ENCODE assay signal across 8 cellular contexts in genomic region chr15:65791335-65792129, GRCh38. TPM values are rescaled to one million over a fixed set of nuclear protein-coding genes. Genes with fewer than 3 reads are reported as not detected.
A peak's percentile ranks its signal among the peaks of the same experiment; 100 is the strongest.
DNase-seq lines count a peak whose midpoint lies in the region; ATAC-seq and TF ChIP-seq lines count a peak whose summit lies in the region.

No MANE protein-coding gene starts in this region.

- H3K4me2 ChIP-seq in IMR-90 (ENCODE audit: low read depth, low read length): peak overlapping the region; percentile 99

- H2BK120ac ChIP-seq in IMR-90 (ENCODE audit: low read depth, low read length): no peak overlapping the region

- H2AK5ac ChIP-seq in IMR-90 (ENCODE audit: low read depth, low read length): peak overlapping the region; percentile 12; the same call in 1 of the 2 replicates

- WGBS in IMR-90 (ENCODE audit: extremely low coverage in 2 of 2, insufficient read length in 1 of 2), 2 experiments: 0% methylated on average over 28 of the region's 69 CpGs; no CpG with 5 or more reads in 1 of the 2 experiments

- peak overlapping the region; percentile 0; the same call in 1 of the 2 replicates for H4K5ac ChIP-seq in IMR-90 (ENCODE audit: low read depth, low read length)

- peak overlapping the region; percentile 30 for H3K23ac ChIP-seq in IMR-90 (ENCODE audit: low read depth, low read length)

- in situ Hi-C loops in IMR-90 (cut with MboI; ENCODE audit: low sequenced_read_pairs) (no loop called here), brain microvascular endothelial cell (cut with HindIII; ENCODE audit: low pct_ligation_motif_present, low sequenced_read_pairs) (no loop called here)

- TF ChIP-seq POLR2A in IMR-90 (IDR thresholded peaks at IDR 0.05; ENCODE audit: low read depth, low read length): no peak

- H3K9ac ChIP-seq in IMR-90 (ENCODE audit: low read depth, low read length): peak overlapping the region; percentile 89
- H3K9ac ChIP-seq in skeletal muscle tissue (ENCODE audit: low read depth in 1 of 3, low read length in 3 of 3): peak overlapping the region; percentile 81 to 87 (median 84)

- CTCF ChIA-PET in IMR-90 (lab: Yijun Ruan, JAX): interaction anchor here (1.0 kb wide), 2 partner anchors 9 to 152 kb away, joined by 3 to 5 read pairs; no protein-coding TSS in a partner anchor

- H3K27ac ChIP-seq in IMR-90 (ENCODE audit: insufficient read depth, low read length) (peak overlapping the region; percentile 75), brain microvascular endothelial cell (peak overlapping the region; percentile 95), skeletal muscle tissue (ENCODE audit: low read depth, low read length) (peak overlapping the region; percentile 93)

- H2BK20ac ChIP-seq in IMR-90 (ENCODE audit: low read depth, low read length): no peak overlapping the region

- intact Hi-C loops in IMR-90 (cut with micrococcal nuclease): loop anchor here (1.0 to 5.0 kb wide), 3 partner anchors 41 to 78 kb away; partner anchors contain the start of gene RAB11A

- H3K9me3 ChIP-seq in IMR-90 (ENCODE audit: control insufficient read depth, insufficient read depth, low read length) (no peaks in the 10 kb centered on the region), skeletal muscle tissue (ENCODE audit: control insufficient read depth in 3 of 3, low read length in 3 of 3) (no peaks in the 10 kb centered on the region)

- H3K4me3 ChIP-seq in IMR-90 (ENCODE audit: insufficient read depth, low read depth, low read length) (peak overlapping the region; percentile 61), brain microvascular endothelial cell (ENCODE audit: low read depth, low read length) (peak overlapping the region; percentile 88), skeletal muscle tissue (ENCODE audit: low read length in 3 of 3) (peak overlapping the region; percentile 71 to 84 (median 80))

- peaks cover 5% of the 10 kb centered on the region for H3K9me1 ChIP-seq in IMR-90 (ENCODE audit: insufficient read depth, low read length)

- H3K56ac ChIP-seq in IMR-90 (ENCODE audit: extremely low read depth, insufficient read depth, low read length): peak overlapping the region; percentile 19; the same call in 1 of the 2 replicates

- H2BK15ac ChIP-seq in IMR-90 (ENCODE audit: low read depth, low read length): no peak overlapping the region

- H2BK5ac ChIP-seq in IMR-90 (ENCODE audit: low read depth, low read length, poor library complexity, severe bottlenecking): peak overlapping the region; percentile 69

- no TSS peak for BruUV-seq in IMR-90 (replicated peaks; lab: Mats Ljungman, UMichigan)

- no peaks in the 10 kb centered on the region for H3K36me3 ChIP-seq in IMR-90 (ENCODE audit: control insufficient read depth, insufficient read depth, low read length)
- no peaks in the 10 kb centered on the region for H3K36me3 ChIP-seq in brain microvascular endothelial cell (replicated peaks)
- H3K36me3 ChIP-seq in skeletal muscle tissue (ENCODE audit: control insufficient read depth in 3 of 3, insufficient read depth in 3 of 3, low read length in 3 of 3): no peaks in the 10 kb centered on the region

- peak overlapping the region; percentile 3 for H3K4ac ChIP-seq in IMR-90 (ENCODE audit: low read depth, low read length)

- POLR2A ChIA-PET in IMR-90 (lab: Charles Lee; ENCODE audit: unreplicated experiment): interaction anchor here (0.6 to 0.7 kb wide), 2 partner anchors 78 to 386 kb away, joined by 3 read pairs; partner anchors contain the start of gene RAB11A

- ATAC-seq in IMR-90 (ENCODE audit: low read depth): peak; percentile 59
- no peak for ATAC-seq in HG02763 (IDR thresholded peaks at IDR 0.05; ENCODE audit: unreplicated experiment)

- TF ChIP-seq CTCF in IMR-90 (conservative IDR thresholded peaks at IDR 0.05; ENCODE audit: low read depth, low read length) (no peak), brain microvascular endothelial cell (IDR thresholded peaks at IDR 0.05; ENCODE audit: low read depth, low read length, missing control alignments) (no peak)

- DNase-seq in DMS 273 (lab: John Stamatoyannopoulos, UW; ENCODE audit: unreplicated experiment): peak; percentile 83
- no peak for DNase-seq in DMS 273 treated with DMSO at 0.1 percent for 48 hours (lab: John Stamatoyannopoulos, UW)
- no peak for DNase-seq in IMR-90
- DNase-seq in T-helper 2 cell: peak in 3 of 5 experiments; percentile 22 to 42 (median 25)
- DNase-seq in brain microvascular endothelial cell: peak; percentile 25
- DNase-seq in iPS-NIHi7 (ENCODE audit: extremely low spot score): peak; percentile 56

- H3K18ac ChIP-seq in IMR-90 (ENCODE audit: low read depth, low read length): peak overlapping the region; percentile 18; the same call in 1 of the 2 replicates

- peak overlapping the region; percentile 17; the same call in 1 of the 2 replicates for H3K14ac ChIP-seq in IMR-90 (replicated peaks; ENCODE audit: low read depth, low read length)

- dilution Hi-C loops in IMR-90 (cut with HindIII; ENCODE audit: low sequenced_read_pairs, unreplicated experiment): no loop called here

- TF ChIP-seq RAD21 in IMR-90 (IDR thresholded peaks at IDR 0.05; ENCODE audit: low read length): no peak

- peaks cover 6 to 33% of the 10 kb centered on the region in 2 experiments for H3K79me1 ChIP-seq in IMR-90 (ENCODE audit: low read depth in 1 of 2, low read length in 2 of 2)

- H4K91ac ChIP-seq in IMR-90 (ENCODE audit: insufficient read depth, low read depth, low read length): no peak overlapping the region

- peak overlapping the region; percentile 44 for H2AK9ac ChIP-seq in IMR-90 (replicated peaks; ENCODE audit: low read depth, low read length, poor library complexity)

- H4K20me1 ChIP-seq in IMR-90 (ENCODE audit: insufficient read depth, low read length): peaks cover 4% of the 10 kb centered on the region; the same call in 1 of the 2 replicates

- peak overlapping the region in 1 of 2 experiments; percentile 16; a peak in 1 of 4 replicates for H4K8ac ChIP-seq in IMR-90 (ENCODE audit: low read depth in 2 of 2, low read length in 2 of 2)

- H2AFZ ChIP-seq in IMR-90 (replicated peaks; ENCODE audit: low read length, poor library complexity): peak overlapping the region; percentile 94

- H3K27me3 ChIP-seq in IMR-90 (ENCODE audit: control insufficient read depth, insufficient read depth, low read length) (no peaks in the 10 kb centered on the region), brain microvascular endothelial cell (replicated peaks) (no peaks in the 10 kb centered on the region), skeletal muscle tissue (ENCODE audit: control insufficient read depth in 3 of 3, insufficient read depth in 3 of 3, low read length in 3 of 3) (no peaks in the 10 kb centered on the region)

- H3K4me1 ChIP-seq in IMR-90 (ENCODE audit: control insufficient read depth, insufficient read depth, low read length) (peaks cover 4% of the 10 kb centered on the region; the same call in 1 of the 2 replicates), skeletal muscle tissue (ENCODE audit: control insufficient read depth in 3 of 3, insufficient read depth in 3 of 3, low read length in 3 of 3) (peaks cover 7 to 15% (median 14%) of the 10 kb centered on the region in 3 donors)

TF ChIP-seq in IMR-90, 13 proteins besides CTCF, POLR2A, EP300 and RAD21:
- TF ChIP-seq CHD1 (IDR thresholded peaks at IDR 0.05; ENCODE audit: low read depth, low read length) (no peak), USF2 (IDR thresholded peaks at IDR 0.05; ENCODE audit: low read depth, low read length) (no peak), BHLHE40 (IDR thresholded peaks at IDR 0.05; ENCODE audit: low read depth, low read length) (peak; percentile 43; the same call in 1 of the 2 replicates), NFE2L2 (IDR thresholded peaks at IDR 0.05; ENCODE audit: low read depth, low read length) (no peak), FOS (IDR thresholded peaks at IDR 0.05; ENCODE audit: low read depth, low read length) (no peak), MAZ (IDR thresholded peaks at IDR 0.05; ENCODE audit: borderline replicate concordance, low read depth, low read length) (0 out of 2 replicates have a peak, but pooled peaks have one; percentile 30), MXI1 (IDR thresholded peaks at IDR 0.05; ENCODE audit: borderline replicate concordance, low read depth, low read length) (peak; percentile 57; the same call in 1 of the 2 replicates), RFX5 (IDR thresholded peaks at IDR 0.05; ENCODE audit: low read depth, low read length) (no peak), CEBPB (IDR thresholded peaks at IDR 0.05; ENCODE audit: low read depth, low read length) (no peak), RCOR1 (IDR thresholded peaks at IDR 0.05; ENCODE audit: insufficient replicate concordance, low read length) (no peak), ELK1 (IDR thresholded peaks at IDR 0.05; ENCODE audit: borderline replicate concordance, low read depth, low read length) (no peak), SMC3 (IDR thresholded peaks at IDR 0.05; ENCODE audit: low read depth, low read length) (no peak), MAFK (IDR thresholded peaks at IDR 0.05; ENCODE audit: low read depth, low read length) (no peak)
TF ChIP-seq in IMR-90: peak in this region for 3.

RNA-seq across cellular contexts. Expression of gene DENND4A, which starts 0.6 kb away (rescaled TPM):
- 17.7 and 18.6 TPM in 2 replicates for total RNA-seq in IMR-90 (2012; rRNA removed)
- polyA plus RNA-seq in IMR-90 (2012; rRNA removed): 3.2 and 4.1 TPM in 2 replicates
- 0.75 and 0.77 TPM in 2 replicates for polyA plus RNA-seq in IMR-90 (2012; cell fraction: cytosol; rRNA removed)
- polyA plus RNA-seq in IMR-90 (2012; cell fraction: nucleus; rRNA removed; ENCODE audit: low replicate concordance): 0.83 and 8.7 TPM in 2 replicates
- total RNA-seq in skeletal muscle tissue: 30.8 TPM

Comparison
In these comparisons a context has a peak if more than half of its experiments do, and no peak if none do; other contexts are left out.
1. DNase-seq: peak in DMS 273 (single experiment), T-helper 2 cell (3 of 5), brain microvascular endothelial cell (single experiment) and iPS-NIHi7 (single experiment); none in DMS 273 treated with DMSO at 0.1 percent for 48 hours (single experiment) and IMR-90 (single experiment).
2. Peak in every context shown above with its lines, with median percentiles within 50 percentile points of each other: H3K27ac ChIP-seq and H3K4me3 ChIP-seq.